In genomic region chr7:105017263-105018051, GRCh38 we compare ENCODE assay signal across 8 cellular contexts. TPM values are rescaled to one million over a fixed set of nuclear protein-coding genes. Genes with fewer than 3 reads are reported as not detected.
DNase-seq lines count a peak whose midpoint lies in the region; ATAC-seq and TF ChIP-seq lines count a peak whose summit lies in the region.

No MANE protein-coding gene starts in this region.

- TF ChIP-seq CTCF in kidney epithelial cell (IDR thresholded peaks at IDR 0.05; ENCODE audit: insufficient read depth, low read length, poor library complexity, severe bottlenecking) = no peak
- TF ChIP-seq CTCF in type B pancreatic cell (conservative IDR thresholded peaks at IDR 0.05) = no peak

- H3K4me1 Mint-ChIP-seq in activated T-cell treated with anti-CD3 and anti-CD28 coated beads, Interleukin-2, amount 50 U/mL, for 72 hours (ENCODE audit: low read depth) = peaks cover 49% of the 10 kb centered on the region
- H3K4me1 Mint-ChIP-seq in activated CD8-positive, alpha-beta T cell treated with anti-CD3 and anti-CD28 coated beads, Interleukin-2, amount 10 ng/mL, durations not matched to agents 7 days and 5 days (ENCODE audit: low read depth) = peaks cover 50% of the 10 kb centered on the region
- H3K4me1 Mint-ChIP-seq in type B pancreatic cell (ENCODE audit: unreplicated experiment) = peaks cover 24% of the 10 kb centered on the region

- H3K27me3 Mint-ChIP-seq in activated T-cell treated with anti-CD3 and anti-CD28 coated beads, Interleukin-2, amount 50 U/mL, for 72 hours (ENCODE audit: low read depth) = no peaks in the 10 kb centered on the region
- H3K27me3 Mint-ChIP-seq in activated CD8-positive, alpha-beta T cell treated with anti-CD3 and anti-CD28 coated beads, Interleukin-2, amount 10 ng/mL, durations not matched to agents 7 days and 5 days (ENCODE audit: low read depth) = peaks cover 2% of the 10 kb centered on the region
- peaks cover 6% of the 10 kb centered on the region for H3K27me3 Mint-ChIP-seq in type B pancreatic cell

- H3K4me3 ChIP-seq in kidney epithelial cell (ENCODE audit: low read depth, low read length) = peak overlapping the region; percentile 98

- CTCF ChIA-PET in activated CD8-positive, alpha-beta T cell treated with anti-CD3 and anti-CD28 coated beads, Interleukin-2, amount 10 ng/mL, durations not matched to agents 7 days and 5 days (lab: Charles Lee) = interaction anchor here (0.8 to 5.8 kb wide), 6 partner anchors 10 to 73 kb away, joined by 3 to 82 read pairs (median 4); no protein-coding TSS in a partner anchor

- H3K36me3 Mint-ChIP-seq in activated T-cell treated with anti-CD3 and anti-CD28 coated beads, Interleukin-2, amount 50 U/mL, for 72 hours (ENCODE audit: insufficient read depth in 2 of 2) = peaks cover 16 to 24% of the 10 kb centered on the region in 2 donors
- H3K36me3 Mint-ChIP-seq in activated CD8-positive, alpha-beta T cell treated with anti-CD3 and anti-CD28 coated beads, Interleukin-2, amount 10 ng/mL, durations not matched to agents 7 days and 5 days (ENCODE audit: low read depth) = peaks cover 64% of the 10 kb centered on the region
- peaks cover 12% of the 10 kb centered on the region for H3K36me3 Mint-ChIP-seq in type B pancreatic cell

- POLR2A ChIA-PET in activated CD8-positive, alpha-beta T cell treated with anti-CD3 and anti-CD28 coated beads, Interleukin-2, amount 10 ng/mL, durations not matched to agents 7 days and 5 days (lab: Charles Lee) = interaction anchor here (0.7 to 13.8 kb wide), 6 partner anchors 9 to 161 kb away, joined by 3 to 373 read pairs (median 25); no protein-coding TSS in a partner anchor

- no peak for DNase-seq in activated T-cell treated with anti-CD3 and anti-CD28 coated beads, Interleukin-2, amount 50 U/mL, for 72 hours
- no peak for DNase-seq in activated T-cell treated with anti-CD3 and anti-CD28 coated beads, Interleukin-2, amount 50 U/mL, for 1 hour
- DNase-seq in activated CD8-positive, alpha-beta T cell treated with anti-CD3 and anti-CD28 coated beads, Interleukin-2, amount 10 ng/mL, durations not matched to agents 7 days and 5 days = no peak
- DNase-seq in kidney epithelial cell (ENCODE audit: low read depth) = no peak
- DNase-seq in type B pancreatic cell (ENCODE audit: extremely low spot score, unreplicated experiment) = no peak
- no peak for DNase-seq in cerebellar nuclear complex (lab: John Stamatoyannopoulos, UW)
- no peak for DNase-seq in stimulated activated CD4-positive, alpha-beta T cell treated with anti-CD3 and anti-CD28 coated beads, Interleukin-15, amount 100 ng/mL, for 24 hours
- no peak for DNase-seq in mesenteric fat pad (ENCODE audit: low spot score)

- no peaks in the 10 kb centered on the region for H3K9me3 Mint-ChIP-seq in activated T-cell treated with anti-CD3 and anti-CD28 coated beads, Interleukin-2, amount 50 U/mL, for 72 hours
- no peaks in the 10 kb centered on the region for H3K9me3 Mint-ChIP-seq in activated CD8-positive, alpha-beta T cell treated with anti-CD3 and anti-CD28 coated beads, Interleukin-2, amount 10 ng/mL, durations not matched to agents 7 days and 5 days (ENCODE audit: insufficient read depth)
- H3K9me3 Mint-ChIP-seq in type B pancreatic cell = no peaks in the 10 kb centered on the region

- no peaks in the 10 kb centered on the region for H3K27me3 ChIP-seq in kidney epithelial cell (ENCODE audit: control insufficient read depth, insufficient read depth, low read length)

- H3K4me3 Mint-ChIP-seq in activated T-cell treated with anti-CD3 and anti-CD28 coated beads, Interleukin-2, amount 50 U/mL, for 72 hours = peak overlapping the region; percentile 99 to 100
- peak overlapping the region; percentile 99 for H3K4me3 Mint-ChIP-seq in activated CD8-positive, alpha-beta T cell treated with anti-CD3 and anti-CD28 coated beads, Interleukin-2, amount 10 ng/mL, durations not matched to agents 7 days and 5 days
- peak overlapping the region; percentile 99 for H3K4me3 Mint-ChIP-seq in type B pancreatic cell

- ATAC-seq in activated T-cell treated with anti-CD3 and anti-CD28 coated beads, Interleukin-2, amount 50 U/mL, for 72 hours (replicated peaks in 1 of 2) = no peak
- ATAC-seq in activated CD8-positive, alpha-beta T cell treated with anti-CD3 and anti-CD28 coated beads, Interleukin-2, amount 10 ng/mL, durations not matched to agents 7 days and 5 days = no peak

- peak overlapping the region; percentile 100 for H3K27ac Mint-ChIP-seq in activated T-cell treated with anti-CD3 and anti-CD28 coated beads, Interleukin-2, amount 50 U/mL, for 72 hours
- H3K27ac Mint-ChIP-seq in activated CD8-positive, alpha-beta T cell treated with anti-CD3 and anti-CD28 coated beads, Interleukin-2, amount 10 ng/mL, durations not matched to agents 7 days and 5 days = peak overlapping the region; percentile 87
- H3K27ac Mint-ChIP-seq in type B pancreatic cell = peak overlapping the region; percentile 100

- H3K36me3 ChIP-seq in kidney epithelial cell (ENCODE audit: control insufficient read depth, insufficient read depth, low read length) = no peaks in the 10 kb centered on the region

RNA-seq across cellular contexts. Expression of gene KMT2E, which starts 3.5 kb away (rescaled TPM):
- 100 to 1,000 TPM in 1 of 2 donors, 10 to 100 TPM in 1; 96.4 to 112 TPM for total RNA-seq in activated T-cell treated with anti-CD3 and anti-CD28 coated beads, Interleukin-2, amount 50 U/mL, for 72 hours
- 100 to 1,000 TPM in 1 of 2 experiments, 10 to 100 TPM in 1; 95.1 to 105 TPM for total RNA-seq in activated CD8-positive, alpha-beta T cell treated with anti-CD3 and anti-CD28 coated beads, Interleukin-2, amount 10 ng/mL, durations not matched to agents 7 days and 5 days
- 31.8 and 36.3 TPM in 2 replicates for total RNA-seq in kidney epithelial cell
- total RNA-seq in type B pancreatic cell (ENCODE audit: low replicate concordance) = 63.0 and 75.6 TPM in 2 replicates
- total RNA-seq in mesenteric fat pad = 72.4 TPM
